19 cellular contexts compared by ENCODE assay signal in the genomic region with DNA sequence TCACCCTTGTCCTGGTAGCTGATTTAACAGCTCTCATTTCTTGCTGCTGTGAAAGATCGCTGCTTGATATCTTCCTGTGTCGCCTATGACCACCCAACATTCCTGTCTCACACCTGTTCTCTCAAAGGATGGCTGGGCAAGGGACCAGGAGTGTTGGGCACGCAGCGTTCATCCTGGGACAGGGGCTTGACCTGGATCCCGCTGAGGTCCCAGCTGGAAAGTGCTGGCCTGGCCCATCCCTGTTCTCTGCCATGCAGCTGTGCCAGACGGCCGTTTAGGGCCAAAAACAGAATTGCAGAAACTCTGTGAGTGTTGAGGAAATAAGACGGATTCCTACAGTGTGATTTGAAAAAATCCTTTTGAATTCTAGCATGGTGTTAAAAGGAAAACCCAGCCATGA.
"Had no signal": no experiment of that assay in that cellular context is flagged by ENCODE, and none has a peak within 500 bp of the region (broad histone marks: within the 10 kb centered on the region; RNA-seq: fewer than 3 reads in every experiment).

No MANE protein-coding gene starts in this region.

- H3K27me3 ChIP-seq: Peyer's patch, SJCRH30 had no signal

- H2AFZ ChIP-seq: PC-9 had no signal

- H3K9me3 ChIP-seq: Peyer's patch, SJCRH30 had no signal

- H3K4me3 ChIP-seq: K562, PC-9, Peyer's patch, SJCRH30 had no signal

- H3K4me2 ChIP-seq: KMS-11, PC-9 had no signal

- H3K4me1 ChIP-seq: Peyer's patch, SJCRH30 had no signal

- ATAC-seq: K562, SK-N-SH treated with all-trans-retinoic acid at 6 μM for 48 hours had no signal

- FAIRE-seq: HTR-8/SVneo, K562 had no signal

- H3K27ac ChIP-seq: HL-60, KMS-11, PC-9, Peyer's patch, SJCRH30 had no signal

- H3K9ac ChIP-seq: KMS-11 had no signal

- DNase-seq: Kasumi-1; NCI-H1092; NCI-H1436; NCI-H1694; NCI-H2171; NCI-H226; NCI-H446; NCI-H69; NK-92 treated with Interleukin-12 subunit alpha and Interleukin-12 subunit beta, amount 100 ng/mL, for 24 hours; OCI-M1; PC-9; Peyer's patch; SHP77 treated with DMSO at 0.1 percent for 48 hours; SJCRH30 had no signal

- H3K36me3 ChIP-seq: Peyer's patch, SJCRH30 had no signal
